Comparison of ENCODE assay signal across 27 cellular contexts in the genomic region with DNA sequence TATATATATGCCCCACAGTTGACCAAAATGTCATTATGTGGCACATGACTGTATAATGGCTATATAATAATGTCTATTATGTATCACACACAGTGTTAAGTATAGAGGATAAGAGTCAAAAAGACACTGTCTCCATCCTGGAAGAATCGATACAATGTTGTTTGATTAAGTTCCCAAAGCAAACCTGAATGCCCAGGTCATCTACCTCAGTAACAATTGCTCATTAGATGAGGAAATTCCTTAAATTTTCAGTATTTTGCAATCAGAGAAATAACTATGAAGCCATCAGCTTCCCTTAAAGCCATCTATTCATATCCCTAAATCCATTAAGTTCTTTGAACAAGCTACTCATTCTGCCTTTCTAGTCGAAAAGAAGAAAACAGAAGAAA.
"Had no signal": no experiment of that assay in that cellular context is flagged by ENCODE, and none has a peak within 500 bp of the region (broad histone marks: within the 10 kb centered on the region; RNA-seq: fewer than 3 reads in every experiment).

No MANE protein-coding gene starts in this region.

- H3K4me3 Mint-ChIP-seq: activated naive CD8-positive, alpha-beta T cell treated with anti-CD3 and anti-CD28 coated beads for 36 hours; brain; mesothelial cell of epicardium; naive B cell; neural progenitor cell; stimulated activated naive B cell treated with anti-CD40 and anti-IgM and Interleukin-4, amounts not matched to agents 10 μg/mL and 1 μg/mL and 100 μg/mL, for 72 hours; T-helper 2 cell treated with Interferon-gamma antibody and Interleukin-4, amounts not matched to agents 5 μg/mL and 100 μg/mL, for 36 hours had no signal

- H3K27me3 Mint-ChIP-seq: activated naive CD8-positive, alpha-beta T cell treated with anti-CD3 and anti-CD28 coated beads for 36 hours; naive B cell; stimulated activated naive B cell treated with anti-CD40 and anti-IgM and Interleukin-4, amounts not matched to agents 10 μg/mL and 1 μg/mL and 100 μg/mL, for 72 hours had no signal

- H3K27me3 ChIP-seq: ascending aorta, dorsolateral prefrontal cortex, gastrocnemius medialis, neural progenitor cell, right atrium auricular region, stomach, thyroid gland, upper lobe of right lung had no signal

- H3K4me3 ChIP-seq: ascending aorta, coronary artery, dorsolateral prefrontal cortex, gastrocnemius medialis, neural progenitor cell, right atrium auricular region, stomach, thyroid gland, upper lobe of right lung had no signal

- H3K27ac ChIP-seq: ascending aorta, coronary artery, gastrocnemius medialis, neural progenitor cell, parathyroid adenoma, right atrium auricular region, stomach, thyroid gland, upper lobe of right lung had no signal

- ATAC-seq: gastrocnemius medialis; stimulated activated naive B cell treated with anti-CD40 and anti-IgM and Interleukin-4, amounts not matched to agents 10 μg/mL and 1 μg/mL and 100 μg/mL, for 72 hours; upper lobe of right lung had no signal

- H3K36me3 Mint-ChIP-seq: mesothelial cell of epicardium, naive B cell had no signal

- H3K36me3 ChIP-seq: ascending aorta, gastrocnemius medialis, neural progenitor cell, right atrium auricular region, stomach, thyroid gland, upper lobe of right lung had no signal

- H3K4me1 ChIP-seq: neural progenitor cell, parathyroid adenoma had no signal

- DNase-seq: activated CD4-positive, alpha-beta T cell treated with anti-CD3 and anti-CD28 coated beads for 4 hours; activated CD4-positive, alpha-beta T cell treated with anti-CD3 and anti-CD28 coated beads, Interleukin-2, amount 50 U/mL, for 48 hours; activated CD4-positive, CD25-positive, alpha-beta regulatory T cell; activated CD8-positive, alpha-beta memory T cell treated with anti-CD3 and anti-CD28 coated beads for 24 hours; activated naive CD8-positive, alpha-beta T cell treated with anti-CD3 and anti-CD28 coated beads for 36 hours; dorsolateral prefrontal cortex; effector memory CD4-positive, alpha-beta T cell; gastrocnemius medialis; glutamatergic neuron; islet precursor cell; left ventricle myocardium superior; naive B cell; occipital lobe; stimulated activated CD4-positive, alpha-beta T cell treated with anti-CD3 and anti-CD28 coated beads, Interleukin-15, amount 100 ng/mL, for 24 hours; stimulated activated CD4-positive, alpha-beta T cell treated with anti-CD3 and anti-CD28 coated beads, Interleukin-2, amount 100 ng/mL, for 24 hours; stimulated activated naive B cell treated with anti-CD40 and anti-IgM and Interleukin-4, amounts not matched to agents 10 μg/mL and 1 μg/mL and 100 μg/mL, for 72 hours; stomach; thyroid gland; upper lobe of right lung had no signal

- H3K9me3 Mint-ChIP-seq: activated naive CD8-positive, alpha-beta T cell treated with anti-CD3 and anti-CD28 coated beads for 36 hours; brain; mesothelial cell of epicardium; naive B cell; neural progenitor cell; stimulated activated naive B cell treated with anti-CD40 and anti-IgM and Interleukin-4, amounts not matched to agents 10 μg/mL and 1 μg/mL and 100 μg/mL, for 72 hours; T-helper 2 cell treated with Interferon-gamma antibody and Interleukin-4, amounts not matched to agents 5 μg/mL and 100 μg/mL, for 36 hours had no signal

- H3K4me1 Mint-ChIP-seq: neural progenitor cell had no signal

- H3K9me3 ChIP-seq: ascending aorta, gastrocnemius medialis, right atrium auricular region, stomach, thyroid gland, upper lobe of right lung had no signal

- H3K27ac Mint-ChIP-seq: activated naive CD8-positive, alpha-beta T cell treated with anti-CD3 and anti-CD28 coated beads for 36 hours; mesothelial cell of epicardium; neural progenitor cell; stimulated activated naive B cell treated with anti-CD40 and anti-IgM and Interleukin-4, amounts not matched to agents 10 μg/mL and 1 μg/mL and 100 μg/mL, for 72 hours; T-helper 2 cell treated with Interferon-gamma antibody and Interleukin-4, amounts not matched to agents 5 μg/mL and 100 μg/mL, for 36 hours had no signal
